ENCODE assay signal across 1 cellular context in the genomic region with DNA sequence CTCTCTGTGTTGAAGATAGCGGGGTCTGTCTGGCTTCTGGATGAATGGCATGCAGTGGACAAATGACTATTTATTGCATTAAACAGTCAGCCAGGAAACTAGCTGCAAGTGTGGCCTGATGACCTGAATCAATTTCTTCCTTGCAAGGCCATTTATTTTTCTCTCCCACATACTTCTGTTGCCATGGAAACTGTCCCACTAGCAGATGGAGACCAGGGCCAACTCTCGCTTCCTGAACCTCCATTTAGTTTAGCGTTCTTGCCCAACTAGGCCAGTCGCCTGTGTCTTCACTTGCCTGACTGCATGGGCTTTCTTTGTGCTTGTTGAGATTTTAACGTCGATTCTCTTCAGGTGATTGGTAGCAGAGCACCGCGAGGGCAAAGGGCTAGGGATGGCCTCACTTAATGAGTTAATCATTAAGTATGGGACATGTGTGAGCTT.
TF ChIP-seq lines count a peak whose summit lies in the region.

No MANE protein-coding gene starts in this region.

TF ChIP-seq in SK-N-SH, 30 proteins besides CTCF, POLR2A, EP300 and RAD21 (continued from another document):
- TF ChIP-seq, protein P1, sequence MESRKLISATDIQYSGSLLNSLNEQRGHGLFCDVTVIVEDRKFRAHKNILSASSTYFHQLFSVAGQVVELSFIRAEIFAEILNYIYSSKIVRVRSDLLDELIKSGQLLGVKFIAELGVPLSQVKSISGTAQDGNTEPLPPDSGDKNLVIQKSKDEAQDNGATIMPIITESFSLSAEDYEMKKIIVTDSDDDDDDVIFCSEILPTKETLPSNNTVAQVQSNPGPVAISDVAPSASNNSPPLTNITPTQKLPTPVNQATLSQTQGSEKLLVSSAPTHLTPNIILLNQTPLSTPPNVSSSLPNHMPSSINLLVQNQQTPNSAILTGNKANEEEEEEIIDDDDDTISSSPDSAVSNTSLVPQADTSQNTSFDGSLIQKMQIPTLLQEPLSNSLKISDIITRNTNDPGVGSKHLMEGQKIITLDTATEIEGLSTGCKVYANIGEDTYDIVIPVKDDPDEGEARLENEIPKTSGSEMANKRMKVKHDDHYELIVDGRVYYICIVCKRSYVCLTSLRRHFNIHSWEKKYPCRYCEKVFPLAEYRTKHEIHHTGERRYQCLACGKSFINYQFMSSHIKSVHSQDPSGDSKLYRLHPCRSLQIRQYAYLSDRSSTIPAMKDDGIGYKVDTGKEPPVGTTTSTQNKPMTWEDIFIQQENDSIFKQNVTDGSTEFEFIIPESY (IDR thresholded peaks at IDR 0.05; ENCODE audit: borderline replicate concordance, low read depth), result no peak
- TF ChIP-seq TCF12 (IDR thresholded peaks at IDR 0.05) (no peak), GABPA (IDR thresholded peaks at IDR 0.05; ENCODE audit: low read depth) (no peak), TAF1 (IDR thresholded peaks at IDR 0.05; ENCODE audit: borderline replicate concordance, low read depth, low read length) (no peak), MXI1 (IDR thresholded peaks at IDR 0.05; ENCODE audit: low read depth, low read length) (peak; percentile 56; the same call in 1 of the 2 replicates), TEAD4 (IDR thresholded peaks at IDR 0.05; ENCODE audit: borderline replicate concordance, insufficient read depth) (no peak), NRF1 (IDR thresholded peaks at IDR 0.05; ENCODE audit: low read depth, low read length) (no peak), RCOR1 (IDR thresholded peaks at IDR 0.05; ENCODE audit: low read length) (peak; percentile 40; the same call in 1 of the 2 replicates), SMC3 (IDR thresholded peaks at IDR 0.05; ENCODE audit: low read depth, low read length) (no peak), GATA2 (CRISPR knock-in tag; IDR thresholded peaks at IDR 0.05) (no peak), ELF1 (IDR thresholded peaks at IDR 0.05) (no peak), MAX (IDR thresholded peaks at IDR 0.05; ENCODE audit: low read depth) (no peak), REST (IDR thresholded peaks at IDR 0.05; ENCODE audit: low read depth, low read length) (no peak)
- TF ChIP-seq, protein P2, sequence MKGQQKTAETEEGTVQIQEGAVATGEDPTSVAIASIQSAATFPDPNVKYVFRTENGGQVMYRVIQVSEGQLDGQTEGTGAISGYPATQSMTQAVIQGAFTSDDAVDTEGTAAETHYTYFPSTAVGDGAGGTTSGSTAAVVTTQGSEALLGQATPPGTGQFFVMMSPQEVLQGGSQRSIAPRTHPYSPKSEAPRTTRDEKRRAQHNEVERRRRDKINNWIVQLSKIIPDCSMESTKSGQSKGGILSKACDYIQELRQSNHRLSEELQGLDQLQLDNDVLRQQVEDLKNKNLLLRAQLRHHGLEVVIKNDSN (IDR thresholded peaks at IDR 0.05; ENCODE audit: borderline replicate concordance, low read depth), result no peak
